ENCODE assay signal across 26 cellular contexts in genomic region chr3:4334548-4334947, GRCh38. TPM values are rescaled to one million over a fixed set of nuclear protein-coding genes. Genes with fewer than 3 reads are reported as not detected.
A peak's percentile ranks its signal among the peaks of the same experiment; 100 is the strongest.
DNase-seq lines count a peak whose midpoint lies in the region; ATAC-seq and TF ChIP-seq lines count a peak whose summit lies in the region.
"Had no signal": no experiment of that assay in that cellular context is flagged by ENCODE, and none has a peak within 500 bp of the region (broad histone marks: within the 10 kb centered on the region; RNA-seq: fewer than 3 reads in every experiment).

No MANE protein-coding gene starts in this region.

- intact Hi-C loops in MCF 10A (cut with micrococcal nuclease) (no loop called here), mammary epithelial cell (cut with micrococcal nuclease) (loop anchor here (1.0 kb wide), 1 partner anchor 299 kb away; no protein-coding TSS in a partner anchor)

- H3K4me3 ChIP-seq in mammary epithelial cell (replicated peaks in 1 of 3; ENCODE audit: insufficient read depth in 1 of 3, low read depth in 2 of 3, low read length in 3 of 3), result no peak overlapping the region
- no peak overlapping the region for H3K4me3 ChIP-seq in WERI-Rb-1 (ENCODE audit: low read depth, low read length)
- H3K4me3 ChIP-seq in fibroblast of the aortic adventitia (ENCODE audit: low read depth, low read length), result no peak overlapping the region
- H3K4me3 ChIP-seq: ascending aorta, heart right ventricle, SJCRH30, tibial nerve had no signal

- no peak overlapping the region for H3K4me2 ChIP-seq in mammary epithelial cell (ENCODE audit: insufficient read depth, low read depth, low read length)

- H4K20me1 ChIP-seq in mammary epithelial cell (ENCODE audit: insufficient read depth, low read length), result no peaks in the 10 kb centered on the region

- CTCF ChIA-PET in MCF 10A (lab: Yijun Ruan, JAX), result interaction anchor here (0.6 to 4.9 kb wide), 6 partner anchors 16 to 1515 kb away, joined by 3 to 27 read pairs (median 4); no protein-coding TSS in a partner anchor
- CTCF ChIA-PET in mammary epithelial cell (lab: Charles Lee; ENCODE audit: low non-redundant PET), result no interaction called here

- H3K36me3 Mint-ChIP-seq in MCF 10A (ENCODE audit: insufficient read depth, unreplicated experiment), result no peaks in the 10 kb centered on the region

- no peak overlapping the region for H3K27ac Mint-ChIP-seq in MCF 10A (ENCODE audit: low read depth, unreplicated experiment)
- H3K27ac Mint-ChIP-seq: activated CD4-positive, alpha-beta T cell treated with anti-CD3 and anti-CD28 coated beads for 36 hours; activated naive CD4-positive, alpha-beta T cell treated with anti-CD3 and anti-CD28 coated beads for 36 hours; CD8-positive, alpha-beta T cell; nephron had no signal

- H3K27me3 Mint-ChIP-seq in MCF 10A (ENCODE audit: insufficient read depth, unreplicated experiment), result no peaks in the 10 kb centered on the region
- H3K27me3 Mint-ChIP-seq: activated CD4-positive, alpha-beta T cell treated with anti-CD3 and anti-CD28 coated beads for 36 hours had no signal

- POLR2A ChIA-PET in MCF 10A (lab: Yijun Ruan, JAX), result interaction anchor here (0.7 to 1.6 kb wide), 3 partner anchors 10 to 30 kb away, joined by 3 to 5 read pairs (median 3); no protein-coding TSS in a partner anchor

- no peak for ATAC-seq in HG03460 (IDR thresholded peaks at IDR 0.05; ENCODE audit: unreplicated experiment)
- ATAC-seq: activated CD4-positive, alpha-beta T cell treated with anti-CD3 and anti-CD28 coated beads for 36 hours; CD8-positive, alpha-beta T cell; heart right ventricle had no signal

- WGBS in mammary epithelial cell (ENCODE audit: low coverage, missing lambda C conversion rate), result 73% methylated on average over 1 of the region's 1 CpG

- H3K36me3 ChIP-seq in mammary epithelial cell (ENCODE audit: insufficient read depth, low read length) (no peaks in the 10 kb centered on the region), WERI-Rb-1 (no peaks in the 10 kb centered on the region)
- H3K36me3 ChIP-seq: ascending aorta, heart right ventricle, SJCRH30, tibial nerve had no signal

- TF ChIP-seq CTCF in MCF 10A (IDR thresholded peaks at IDR 0.05; ENCODE audit: unreplicated experiment), result no peak
- TF ChIP-seq CTCF in mammary epithelial cell (conservative IDR thresholded peaks at IDR 0.05 in 1 of 2, IDR thresholded peaks at IDR 0.05 in 1 of 2; ENCODE audit: extremely low read depth in 1 of 2, insufficient read depth in 1 of 2, low read depth in 1 of 2, low read length in 2 of 2), result peak in 1 of 2 donors; percentile 21
- TF ChIP-seq CTCF in WERI-Rb-1 (IDR thresholded peaks at IDR 0.05; ENCODE audit: low read depth, low read length), result peak; percentile 25; the same call in 1 of the 2 replicates
- TF ChIP-seq CTCF in fibroblast of the aortic adventitia (IDR thresholded peaks at IDR 0.05; ENCODE audit: insufficient read depth, low read length), result peak; percentile 5
- TF ChIP-seq CTCF in GM10266 (IDR thresholded peaks at IDR 0.05; ENCODE audit: control insufficient read depth, insufficient read depth, low read depth, missing control alignments), result no peak

- H3K4me1 Mint-ChIP-seq in MCF 10A (ENCODE audit: insufficient read depth, unreplicated experiment), result no peaks in the 10 kb centered on the region
- H3K4me1 Mint-ChIP-seq: activated CD4-positive, alpha-beta T cell treated with anti-CD3 and anti-CD28 coated beads for 36 hours; nephron had no signal

- DNase-seq in MCF 10A (ENCODE audit: unreplicated experiment), result peak; percentile 12
- DNase-seq in mammary epithelial cell, result no peak
- no peak for DNase-seq in WERI-Rb-1
- no peak for DNase-seq in fibroblast of the aortic adventitia (ENCODE audit: low read depth)
- DNase-seq in stimulated activated CD4-positive, alpha-beta T cell treated with anti-CD3 and anti-CD28 coated beads, Interleukin-15, amount 100 ng/mL, for 24 hours, result no peak
- DNase-seq in GM10266 (ENCODE audit: extremely low spot score), result no peak
- no peak for DNase-seq in stimulated activated CD4-positive, alpha-beta T cell treated with anti-CD3 and anti-CD28 coated beads, Interleukin-4, amount 100 ng/mL, for 1 hour
- DNase-seq: activated CD4-positive, alpha-beta T cell treated with anti-CD3 and anti-CD28 coated beads for 36 hours; activated CD8-positive, alpha-beta memory T cell treated with anti-CD3 and anti-CD28 coated beads, Interleukin-2, amount 50 U/mL, for 48 hours; activated naive CD4-positive, alpha-beta T cell treated with anti-CD3 and anti-CD28 coated beads for 36 hours; CD8-positive, alpha-beta T cell; cortex of kidney; heart right ventricle; IMR-90; kidney; NCI-H2029 treated with DMSO at 0.1 percent for 48 hours; NCI-H510A treated with DMSO at 0.1 percent for 48 hours; SJCRH30; stimulated activated CD4-positive, alpha-beta T cell treated with anti-CD3 and anti-CD28 coated beads, Interleukin-12 subunit alpha, Interleukin-12 subunit beta, amount 100 ng/mL, for 4 hours; stimulated activated naive CD4-positive, alpha-beta T cell; T-helper 9 cell had no signal

- no peak overlapping the region for H2AFZ ChIP-seq in mammary epithelial cell (ENCODE audit: low read depth, low read length)

- no peaks in the 10 kb centered on the region for H3K4me1 ChIP-seq in mammary epithelial cell (ENCODE audit: insufficient read depth, low read length)
- H3K4me1 ChIP-seq: ascending aorta, heart right ventricle, SJCRH30 had no signal

- H3K27me3 ChIP-seq in mammary epithelial cell (ENCODE audit: insufficient read depth, low read length) (no peaks in the 10 kb centered on the region), WERI-Rb-1 (ENCODE audit: insufficient read depth, low read depth, severe bottlenecking) (no peaks in the 10 kb centered on the region)
- H3K27me3 ChIP-seq: ascending aorta, heart right ventricle, SJCRH30, tibial nerve had no signal

- no peak overlapping the region for H3K9ac ChIP-seq in mammary epithelial cell (ENCODE audit: insufficient read depth, low read length)

- in situ Hi-C loops in mammary epithelial cell (cut with MboI; ENCODE audit: low sequenced_read_pairs in 2 of 2), result no loop called here

- no peak overlapping the region for H3K4me3 Mint-ChIP-seq in MCF 10A (ENCODE audit: unreplicated experiment)
- H3K4me3 Mint-ChIP-seq: activated CD4-positive, alpha-beta T cell treated with anti-CD3 and anti-CD28 coated beads for 36 hours; activated naive CD4-positive, alpha-beta T cell treated with anti-CD3 and anti-CD28 coated beads for 36 hours; CD8-positive, alpha-beta T cell; nephron had no signal

- dilution Hi-C loops in mammary epithelial cell (cut with HindIII; ENCODE audit: low sequenced_read_pairs), result no loop called here

- no TSS peak for BruUV-seq in MCF 10A (replicated peaks; lab: Mats Ljungman, UMichigan)
- BruUV-seq in mammary epithelial cell (replicated peaks; lab: Mats Ljungman, UMichigan), result no TSS peak

- H3K79me2 ChIP-seq in mammary epithelial cell (ENCODE audit: insufficient read depth, low read length), result no peaks in the 10 kb centered on the region

- H3K9me3 ChIP-seq in mammary epithelial cell (replicated peaks; ENCODE audit: insufficient read depth, low read length) (no peaks in the 10 kb centered on the region), WERI-Rb-1 (ENCODE audit: severe bottlenecking) (no peaks in the 10 kb centered on the region)
- H3K9me3 ChIP-seq: ascending aorta, SJCRH30, tibial nerve had no signal

- H3K9me3 Mint-ChIP-seq in MCF 10A (ENCODE audit: unreplicated experiment), result peaks cover 9% of the 10 kb centered on the region

- H3K27ac ChIP-seq in mammary epithelial cell (ENCODE audit: insufficient read depth, low read depth, low read length) (no peak overlapping the region), WERI-Rb-1 (no peak overlapping the region)
- H3K27ac ChIP-seq: ascending aorta, epithelial cell of prostate, heart right ventricle, SJCRH30, tibial nerve had no signal

RNA-seq across cellular contexts. Expression of gene SETMAR, which starts 31.4 kb away (rescaled TPM):
- total RNA-seq in MCF 10A (2022), result 5.1 and 8.3 TPM in 2 replicates
- 10 to 100 TPM in 1 of 2 donors, 1 to 10 TPM in 1; 9.9 to 20.8 TPM for total RNA-seq in mammary epithelial cell
- 11.1 TPM for polyA plus RNA-seq in mammary epithelial cell
- 8.0 TPM for polyA minus RNA-seq in mammary epithelial cell
- total RNA-seq in fibroblast of the aortic adventitia (ENCODE audit: low replicate concordance), result 12.6 and 25.4 TPM in 2 replicates

Comparison
In these comparisons a context has a peak if more than half of its experiments do, and no peak if none do; other contexts are left out.
1. CTCF ChIP-seq: peak in WERI-Rb-1 (single experiment) and fibroblast of the aortic adventitia (single experiment); none in MCF 10A (single experiment) and GM10266 (single experiment).